Comparison of ENCODE assay signal across 8 cellular contexts in the genomic region with DNA sequence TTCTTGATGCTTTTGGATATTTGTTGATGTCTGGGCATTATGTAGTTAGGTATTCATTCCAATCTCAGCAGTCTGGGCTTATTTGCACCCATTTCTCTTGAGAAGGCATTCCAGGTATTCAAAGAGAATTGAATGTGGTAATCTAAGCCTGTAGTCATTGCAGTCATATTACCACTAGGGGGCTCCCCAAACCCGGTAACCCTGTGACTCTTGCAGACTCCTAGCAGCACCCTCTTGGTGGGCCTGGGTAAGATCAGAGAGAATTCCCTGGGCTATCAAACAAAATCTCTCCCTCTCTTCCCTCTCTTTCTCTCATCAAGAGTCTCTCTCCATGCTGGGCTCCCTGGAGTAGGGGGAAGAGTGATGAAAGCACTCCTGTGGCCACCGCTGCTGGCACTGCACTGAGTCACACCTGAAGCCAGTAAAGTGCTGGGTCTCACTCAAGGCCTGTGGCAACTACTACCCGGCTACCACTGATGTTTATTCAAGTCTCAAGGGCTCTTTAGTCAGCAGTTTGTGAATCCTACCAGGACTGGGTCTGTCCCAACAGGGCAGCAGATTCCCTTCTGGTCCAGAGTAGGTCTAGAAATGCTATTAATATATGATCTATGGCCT.
DNase-seq lines count a peak whose midpoint lies in the region; ATAC-seq, FAIRE-seq and TF ChIP-seq lines count a peak whose summit lies in the region.

No MANE protein-coding gene starts in this region.

- no peak for FAIRE-seq in small intestine (lab: Jason Lieb, UNC)

- H3K4me2 ChIP-seq in MM.1S (ENCODE audit: low read depth, low read length): no peak overlapping the region

- H3K36me3 ChIP-seq in MM.1S (replicated peaks; ENCODE audit: insufficient read depth, low read length) (no peaks in the 10 kb centered on the region), small intestine (ENCODE audit: control insufficient read depth in 2 of 2, insufficient read depth in 2 of 2, low read length in 2 of 2) (no peaks in the 10 kb centered on the region)

- H3K9me2 ChIP-seq in MM.1S (replicated peaks; ENCODE audit: insufficient read depth, low read length): no peaks in the 10 kb centered on the region

- H3K27me3 ChIP-seq in MM.1S (replicated peaks; ENCODE audit: insufficient read depth, low read length) (no peaks in the 10 kb centered on the region), small intestine (ENCODE audit: control insufficient read depth in 2 of 2, insufficient read depth in 2 of 2, low read length in 2 of 2) (no peaks in the 10 kb centered on the region)

- no peaks in the 10 kb centered on the region for H3F3A ChIP-seq in MM.1S (ENCODE audit: insufficient read depth, low read length)

- no peak overlapping the region for H2AFZ ChIP-seq in MM.1S (ENCODE audit: low read length)

- H3K9ac ChIP-seq in MM.1S (ENCODE audit: low read length): no peak overlapping the region

- peak; percentile 78 for ATAC-seq in GM19395 (IDR thresholded peaks at IDR 0.05; ENCODE audit: unreplicated experiment)

- H3K79me2 ChIP-seq in MM.1S (ENCODE audit: low read length): no peaks in the 10 kb centered on the region

- H4K20me1 ChIP-seq in MM.1S (ENCODE audit: insufficient read depth, low read length): no peaks in the 10 kb centered on the region

- DNase-seq in NCI-H2196 (lab: John Stamatoyannopoulos, UW; ENCODE audit: unreplicated experiment) (peak; percentile 8), NCI-H2196 treated with DMSO at 0.1 percent for 48 hours (lab: John Stamatoyannopoulos, UW; ENCODE audit: unreplicated experiment) (no peak), MM.1S (peak; percentile 34), fibroblast of villous mesenchyme (ENCODE audit: low read depth) (peak; percentile 9), small intestine (peak; percentile 17), KG1 (lab: John Stamatoyannopoulos, UW) (no peak)

- H3K4me3 ChIP-seq in MM.1S (ENCODE audit: low read length) (no peak overlapping the region), WI38 (ENCODE audit: low read depth, low read length) (no peak overlapping the region), fibroblast of villous mesenchyme (ENCODE audit: low read depth, low read length) (no peak overlapping the region), small intestine (ENCODE audit: low read depth in 1 of 2, low read length in 2 of 2) (no peak overlapping the region)

- H3K27ac ChIP-seq in MM.1S (ENCODE audit: low read length) (no peak overlapping the region), small intestine (ENCODE audit: low read depth in 1 of 2, low read length in 1 of 2) (no peak overlapping the region)

- TF ChIP-seq CTCF in MM.1S (IDR thresholded peaks at IDR 0.05; ENCODE audit: low read length) (peak; percentile 61), WI38 (IDR thresholded peaks at IDR 0.05; ENCODE audit: low read depth, low read length) (peak; percentile 44), fibroblast of villous mesenchyme (IDR thresholded peaks at IDR 0.05; ENCODE audit: insufficient read depth, low read depth, low read length) (peak; percentile 58)

- no peaks in the 10 kb centered on the region for H3K4me1 ChIP-seq in MM.1S (ENCODE audit: low read length)
- H3K4me1 ChIP-seq in small intestine (ENCODE audit: control insufficient read depth in 2 of 2, insufficient read depth in 1 of 2, low read depth in 1 of 2, low read length in 1 of 2): no peaks in the 10 kb centered on the region

- 25 to 44% (median 38%) methylated on average over 3 of the region's 3 CpGs for WGBS in small intestine, 3 donors

- H3K9me3 ChIP-seq in MM.1S (replicated peaks; ENCODE audit: insufficient read depth, low read length) (no peaks in the 10 kb centered on the region), small intestine (ENCODE audit: control insufficient read depth, low read depth) (no peaks in the 10 kb centered on the region)

Comparison
In these comparisons a context has a peak if more than half of its experiments do, and no peak if none do; other contexts are left out.
1. DNase-seq: peak in NCI-H2196 (single experiment), MM.1S (single experiment), fibroblast of villous mesenchyme (single experiment) and small intestine (single experiment); none in NCI-H2196 treated with DMSO at 0.1 percent for 48 hours (single experiment) and KG1 (single experiment).
2. Peak in every context shown above with its lines, with median percentiles within 50 percentile points of each other: CTCF ChIP-seq.